Comparison of ENCODE assay signal across 8 cellular contexts in genomic region chr4:140071806-140072205, GRCh38.
DNase-seq lines count a peak whose midpoint lies in the region; ATAC-seq and TF ChIP-seq lines count a peak whose summit lies in the region.

No MANE protein-coding gene starts in this region.

- no peaks in the 10 kb centered on the region for H3K9me3 ChIP-seq in CD4-positive, alpha-beta memory T cell (ENCODE audit: control insufficient read depth in 1 of 2, low read length in 2 of 2)
- H3K9me3 ChIP-seq in Loucy (ENCODE audit: insufficient read depth, low read depth, low read length) (no peaks in the 10 kb centered on the region), tibial nerve (no peaks in the 10 kb centered on the region), BE2C (no peaks in the 10 kb centered on the region)

- peaks cover 8% of the 10 kb centered on the region for H4K20me1 ChIP-seq in Loucy (ENCODE audit: insufficient read depth, low read length, poor library complexity, severe bottlenecking)

- H3K36me3 Mint-ChIP-seq in CD4-positive, alpha-beta memory T cell = no peaks in the 10 kb centered on the region

- no peak overlapping the region for H3K4me3 ChIP-seq in CD4-positive, alpha-beta memory T cell (ENCODE audit: low read length in 2 of 2)
- H3K4me3 ChIP-seq in Loucy (ENCODE audit: low read length, poor library complexity, severe bottlenecking) = peak overlapping the region; percentile 45
- no peak overlapping the region for H3K4me3 ChIP-seq in tibial nerve
- H3K4me3 ChIP-seq in BE2C (ENCODE audit: low read depth, low read length) = no peak overlapping the region

- peak overlapping the region; percentile 68 for H3K4me2 ChIP-seq in Loucy (ENCODE audit: low read depth, low read length, poor library complexity, severe bottlenecking)

- H3K9me3 Mint-ChIP-seq in CD4-positive, alpha-beta memory T cell = no peaks in the 10 kb centered on the region

- H3K27me3 Mint-ChIP-seq in CD4-positive, alpha-beta memory T cell = peaks cover 0 to 2% of the 10 kb centered on the region in 2 donors

- H2AFZ ChIP-seq in Loucy (ENCODE audit: low read length) = no peak overlapping the region

- no peaks in the 10 kb centered on the region for H3K27me3 ChIP-seq in CD4-positive, alpha-beta memory T cell (ENCODE audit: insufficient read depth, low read length)
- H3K27me3 ChIP-seq in Loucy (ENCODE audit: insufficient read depth, low read length, poor library complexity, severe bottlenecking) (no peaks in the 10 kb centered on the region), tibial nerve (no peaks in the 10 kb centered on the region), BE2C (no peaks in the 10 kb centered on the region)

- peak overlapping the region; percentile 40 for H3K9ac ChIP-seq in Loucy (ENCODE audit: low read depth, low read length, poor library complexity, severe bottlenecking)

- CTCF ChIA-PET in CD4-positive, alpha-beta memory T cell (lab: Charles Lee; ENCODE audit: partially characterized antibody) = interaction anchor here (0.9 to 2.5 kb wide), 4 partner anchors 17 to 81 kb away, joined by 3 to 12 read pairs (median 4); partner anchors contain the start of gene MAML3

- peak overlapping the region; percentile 23 to 85 (median 67) for H3K4me3 Mint-ChIP-seq in CD4-positive, alpha-beta memory T cell

- H3K36me3 ChIP-seq in CD4-positive, alpha-beta memory T cell (ENCODE audit: insufficient read depth, low read length) = no peaks in the 10 kb centered on the region
- H3K36me3 ChIP-seq in Loucy (ENCODE audit: insufficient read depth, low read length) (no peaks in the 10 kb centered on the region), tibial nerve (no peaks in the 10 kb centered on the region), BE2C (no peaks in the 10 kb centered on the region)

- peaks cover 27% of the 10 kb centered on the region for H3K4me1 ChIP-seq in CD4-positive, alpha-beta memory T cell (ENCODE audit: insufficient read depth, low read length)
- H3K4me1 ChIP-seq in Loucy (ENCODE audit: insufficient read depth, low read length, poor library complexity, severe bottlenecking) = peaks cover 39% of the 10 kb centered on the region
- peaks cover 0 to 27% (median 13%) of the 10 kb centered on the region in 4 donors for H3K4me1 ChIP-seq in tibial nerve
- no peaks in the 10 kb centered on the region; the same call in 1 of the 2 replicates for H3K4me1 ChIP-seq in BE2C

- H3K79me2 ChIP-seq in Loucy (ENCODE audit: insufficient read depth, low read length) = peaks cover 65% of the 10 kb centered on the region

- intact Hi-C loops in CD4-positive, alpha-beta memory T cell (cut with micrococcal nuclease) = loop anchor here (1.0 to 2.0 kb wide), 3 partner anchors 23 to 78 kb away; no protein-coding TSS in a partner anchor

- peak overlapping the region in 5 of 7 donors; percentile 70 to 86 (median 72) for H3K27ac Mint-ChIP-seq in CD4-positive, alpha-beta memory T cell

- no peaks in the 10 kb centered on the region for H3K9me2 ChIP-seq in Loucy (replicated peaks; ENCODE audit: low read depth, low read length)

- peak; percentile 75 for ATAC-seq in GM21515 (IDR thresholded peaks at IDR 0.05; ENCODE audit: unreplicated experiment)

- no peak for TF ChIP-seq POLR2A in tibial nerve (IDR thresholded peaks at IDR 0.05)

- peak; percentile 54 to 81 (median 66) for DNase-seq in CD4-positive, alpha-beta memory T cell
- peak; percentile 65 to 73 for DNase-seq in activated T-cell treated with anti-CD3 and anti-CD28 coated beads, Interleukin-2, amount 50 U/mL, for 48 hours
- peak; percentile 98 for DNase-seq in iris pigment epithelial cell (ENCODE audit: low read depth)
- peak; percentile 42 to 43 for DNase-seq in tibial nerve (ENCODE audit: low spot score in 2 of 2)
- DNase-seq in NCI-H2081 treated with DMSO at 0.1 percent for 48 hours (lab: John Stamatoyannopoulos, UW) = no peak
- no peak for DNase-seq in BE2C

- TF ChIP-seq CTCF in Loucy (conservative IDR thresholded peaks at IDR 0.05; ENCODE audit: low read length) = no peak
- TF ChIP-seq CTCF in tibial nerve (IDR thresholded peaks at IDR 0.05) = no peak
- no peak for TF ChIP-seq CTCF in BE2C (IDR thresholded peaks at IDR 0.05; ENCODE audit: low read depth, low read length)

- 19 to 39% methylated on average over 3 of the region's 3 CpGs for WGBS in tibial nerve, 2 donors

- H3F3A ChIP-seq in Loucy (ENCODE audit: low read depth) = peaks cover 7% of the 10 kb centered on the region

- peaks cover 27 to 39% (median 33%) of the 10 kb centered on the region in 4 donors for H3K4me1 Mint-ChIP-seq in CD4-positive, alpha-beta memory T cell

- H3K27ac ChIP-seq in CD4-positive, alpha-beta memory T cell (ENCODE audit: low read depth, low read length) = no peak overlapping the region
- H3K27ac ChIP-seq in tibial nerve = peak overlapping the region in 2 of 4 donors; percentile 43 to 77

- POLR2A ChIA-PET in CD4-positive, alpha-beta memory T cell (lab: Charles Lee; ENCODE audit: partially characterized antibody) = interaction anchor here (1.0 to 3.4 kb wide), 4 partner anchors 18 to 81 kb away, joined by 3 to 17 read pairs (median 4); no protein-coding TSS in a partner anchor

- TF ChIP-seq EP300 in tibial nerve (IDR thresholded peaks at IDR 0.05) = peak in 1 of 2 donors; percentile 64

Comparison
In these comparisons a context has a peak if more than half of its experiments do, and no peak if none do; other contexts are left out.
1. DNase-seq: peak in CD4-positive, alpha-beta memory T cell (5 of 5), activated T-cell treated with anti-CD3 and anti-CD28 coated beads, Interleukin-2, amount 50 U/mL, for 48 hours (2 of 2), iris pigment epithelial cell (single experiment) and tibial nerve (2 of 2); none in NCI-H2081 treated with DMSO at 0.1 percent for 48 hours (single experiment) and BE2C (single experiment).